16 cellular contexts compared by ENCODE assay signal in genomic region chr7:105493928-105494325, GRCh38. TPM values are rescaled to one million over a fixed set of nuclear protein-coding genes. Genes with fewer than 3 reads are reported as not detected.
DNase-seq lines count a peak whose midpoint lies in the region; ATAC-seq and TF ChIP-seq lines count a peak whose summit lies in the region.
"Had no signal": no experiment of that assay in that cellular context is flagged by ENCODE, and none has a peak within 500 bp of the region (broad histone marks: within the 10 kb centered on the region; RNA-seq: fewer than 3 reads in every experiment).

No MANE protein-coding gene starts in this region.

- intact Hi-C loops in OCI-LY7 (cut with micrococcal nuclease; ENCODE audit: unreplicated experiment): no loop called here

- in situ Hi-C loops in Caki2 (cut with HindIII; ENCODE audit: low pct_unique_long_range_greater_than_20kb, low sequenced_read_pairs): no loop called here

- DNase-seq in Caki2 (ENCODE audit: low read depth) (peak; percentile 5), SK-N-SH (no peak), fibroblast of peridontal ligament (ENCODE audit: extremely low read depth) (peak; percentile 99), pons (ENCODE audit: low spot score) (peak; percentile 4), GM10248 (ENCODE audit: extremely low spot score) (no peak), OCI-LY7 (ENCODE audit: low spot score) (no peak), T-helper 17 cell (no peak)
- DNase-seq in activated naive CD4-positive, alpha-beta T cell (lab: John Stamatoyannopoulos, UW): no peak
- DNase-seq: activated CD4-positive, alpha-beta T cell treated with anti-CD3 and anti-CD28 coated beads, Interleukin-2, amount 50 U/mL, for 4 hours; activated gamma-delta T cell; CD4-positive, alpha-beta memory T cell; midbrain; NCI-H2107; T-helper 1 cell had no signal

- BruUV-seq in OCI-LY7 (replicated peaks; lab: Mats Ljungman, UMichigan): no TSS peak

- peaks cover 5% of the 10 kb centered on the region for H3K4me1 Mint-ChIP-seq in T-helper 17 cell
- H3K4me1 Mint-ChIP-seq: CD4-positive, alpha-beta memory T cell had no signal

- POLR2A ChIA-PET in SK-N-SH (lab: Yijun Ruan, JAX) (no interaction called here), GM10248 (lab: Yijun Ruan, JAX) (no interaction called here), OCI-LY7 (lab: Charles Lee) (interaction anchor here (0.7 kb wide), 3 partner anchors 9 to 430 kb away, joined by 4 to 7 read pairs (median 5); no protein-coding TSS in a partner anchor)

- H3K9me3 ChIP-seq in SK-N-SH: no peaks in the 10 kb centered on the region
- no peaks in the 10 kb centered on the region for H3K9me3 ChIP-seq in OCI-LY7 (ENCODE audit: low read length)
- H3K9me3 ChIP-seq in T-helper 17 cell (ENCODE audit: control insufficient read depth, low read length, poor library complexity, severe bottlenecking): no peaks in the 10 kb centered on the region

- no peak overlapping the region; the same call in 1 of the 2 replicates for H3K4me2 ChIP-seq in SK-N-SH
- no peak overlapping the region for H3K4me2 ChIP-seq in OCI-LY7 (ENCODE audit: low read length)

- no peak for TF ChIP-seq CTCF in SK-N-SH (IDR thresholded peaks at IDR 0.05)
- TF ChIP-seq CTCF in GM10248 (IDR thresholded peaks at IDR 0.05; ENCODE audit: control extremely low read depth, extremely low read depth, low read depth, missing control alignments): no peak
- no peak for TF ChIP-seq CTCF in OCI-LY7 (conservative IDR thresholded peaks at IDR 0.05; ENCODE audit: low read length)

- WGBS in SK-N-SH (ENCODE audit: low lambda C conversion rate): 92% methylated on average over 5 of the region's 5 CpGs

- peaks cover 2 to 9% of the 10 kb centered on the region in 2 experiments for H3K4me1 ChIP-seq in SK-N-SH (ENCODE audit: control insufficient read depth in 1 of 2, insufficient read depth in 2 of 2, low read depth in 1 of 2, low read length in 1 of 2)
- no peaks in the 10 kb centered on the region for H3K4me1 ChIP-seq in OCI-LY7 (ENCODE audit: insufficient read depth, low read length, poor library complexity, severe bottlenecking)

- H4K20me1 ChIP-seq in SK-N-SH (ENCODE audit: insufficient read depth) (no peaks in the 10 kb centered on the region), OCI-LY7 (ENCODE audit: insufficient read depth, low read length) (no peaks in the 10 kb centered on the region)

- H3K4me3 Mint-ChIP-seq in T-helper 17 cell: no peak overlapping the region
- H3K4me3 Mint-ChIP-seq: CD4-positive, alpha-beta memory T cell had no signal

- H3K36me3 ChIP-seq in SK-N-SH (replicated peaks in 1 of 2; ENCODE audit: control insufficient read depth in 1 of 2, insufficient read depth in 2 of 2, low read length in 1 of 2) (peaks cover 16 to 27% of the 10 kb centered on the region in 2 experiments), OCI-LY7 (ENCODE audit: insufficient read depth, low read length) (no peaks in the 10 kb centered on the region; the same call in 1 of the 2 replicates)

- no peaks in the 10 kb centered on the region for H3K27me3 Mint-ChIP-seq in T-helper 17 cell
- H3K27me3 Mint-ChIP-seq: CD4-positive, alpha-beta memory T cell had no signal

- H3K27ac ChIP-seq in SK-N-SH (ENCODE audit: low read depth in 2 of 2, low read length in 1 of 2): peak overlapping the region in 1 of 2 experiments; percentile 16; a peak in 2 of 4 replicates
- H3K27ac ChIP-seq in OCI-LY7 (ENCODE audit: low read depth, low read length, poor library complexity, severe bottlenecking): no peak overlapping the region
- H3K27ac ChIP-seq: skin epidermis had no signal

- H3K9me2 ChIP-seq in SK-N-SH: no peaks in the 10 kb centered on the region
- no peaks in the 10 kb centered on the region for H3K9me2 ChIP-seq in OCI-LY7 (ENCODE audit: insufficient read depth, low read length)

- no peak overlapping the region for H3K27ac Mint-ChIP-seq in T-helper 17 cell

- no peak for TF ChIP-seq RAD21 in SK-N-SH (IDR thresholded peaks at IDR 0.05; ENCODE audit: low read length)

- H3K36me3 Mint-ChIP-seq in T-helper 17 cell (ENCODE audit: low read depth): peaks cover 5% of the 10 kb centered on the region

- H3K4me3 ChIP-seq in SK-N-SH (ENCODE audit: low read depth in 2 of 2, low read length in 1 of 2): no peak overlapping the region
- no peak overlapping the region for H3K4me3 ChIP-seq in OCI-LY7 (ENCODE audit: low read depth, low read length, poor library complexity, severe bottlenecking)
- H3K4me3 ChIP-seq: K562, skin epidermis had no signal

- no peak for TF ChIP-seq EP300 in SK-N-SH (IDR thresholded peaks at IDR 0.05; ENCODE audit: borderline replicate concordance in 1 of 2, low read depth in 1 of 2, low read length in 1 of 2)

- peaks cover 18% of the 10 kb centered on the region for H3F3A ChIP-seq in SK-N-SH (replicated peaks; ENCODE audit: insufficient read depth)

- H3K9ac ChIP-seq in SK-N-SH: no peak overlapping the region

- H3K79me2 ChIP-seq in SK-N-SH (ENCODE audit: insufficient read depth) (no peaks in the 10 kb centered on the region), OCI-LY7 (ENCODE audit: insufficient read depth, low read depth, low read length) (no peaks in the 10 kb centered on the region)

- CTCF ChIA-PET in SK-N-SH (lab: Yijun Ruan, JAX): interaction anchor here (1.0 to 1.7 kb wide), 3 partner anchors 11 to 548 kb away, joined by 3 to 7 read pairs (median 3); partner anchors contain the start of gene EFCAB10
- CTCF ChIA-PET in GM10248 (lab: Yijun Ruan, JAX): interaction anchor here (1.7 kb wide), 1 partner anchor 13 kb away, joined by 5 read pairs; no protein-coding TSS in a partner anchor
- CTCF ChIA-PET in OCI-LY7 (lab: Charles Lee; ENCODE audit: unreplicated experiment): no interaction called here

- H3K27me3 ChIP-seq in SK-N-SH (ENCODE audit: insufficient read depth): no peaks in the 10 kb centered on the region

- no peak overlapping the region for H2AFZ ChIP-seq in SK-N-SH (ENCODE audit: low read depth)
- no peak overlapping the region for H2AFZ ChIP-seq in OCI-LY7 (ENCODE audit: low read length)

- ATAC-seq in T-helper 17 cell: no peak
- ATAC-seq: K562 had no signal

TF ChIP-seq in SK-N-SH, 30 proteins besides CTCF, POLR2A, EP300 and RAD21:
- TF ChIP-seq REST (IDR thresholded peaks at IDR 0.05; ENCODE audit: low read depth, low read length) (no peak), ELF1 (IDR thresholded peaks at IDR 0.05) (no peak), FOSL2 (IDR thresholded peaks at IDR 0.05; ENCODE audit: borderline replicate concordance, low read depth) (0 out of 2 replicates have a peak, but pooled peaks have one; percentile 12), GATA2 (CRISPR knock-in tag; IDR thresholded peaks at IDR 0.05) (no peak), RFX5 (IDR thresholded peaks at IDR 0.05; ENCODE audit: low read length) (no peak), SIN3A (IDR thresholded peaks at IDR 0.05; ENCODE audit: borderline replicate concordance, low read depth, low read length) (no peak)
TF ChIP-seq in SK-N-SH: peak in this region for 1.

RNA-seq across cellular contexts. Expression of gene PUS7, which starts 28.1 kb away (rescaled TPM):
- 17.6 and 24.0 TPM in 2 replicates for total RNA-seq in Caki2 (2014; rRNA removed; shearing (Covaris generic); ENCODE audit: low replicate concordance)
- 18.8 and 22.6 TPM in 2 replicates for polyA plus RNA-seq in SK-N-SH (2012; rRNA removed)
- polyA plus RNA-seq in SK-N-SH (2012; cell fraction: cytosol; rRNA removed): 23.2 and 24.3 TPM in 2 replicates
- polyA plus RNA-seq in SK-N-SH (2012; cell fraction: nucleus; rRNA removed): 30.1 and 38.2 TPM in 2 replicates
- 13.3 and 13.7 TPM in 2 replicates for total RNA-seq in OCI-LY7 (2014; rRNA removed; shearing (Covaris generic))
- total RNA-seq in OCI-LY7 (2022) (19.2 and 19.3 TPM in 2 replicates), T-helper 17 cell (1 to 10 TPM; 6.0 to 6.6 TPM)

RNA-seq across cellular contexts. Expression of gene RINT1, which starts 38.1 kb away (rescaled TPM):
- total RNA-seq in Caki2 (2014; rRNA removed; shearing (Covaris generic); ENCODE audit: low replicate concordance): 4.8 and 5.7 TPM in 2 replicates
- polyA plus RNA-seq in SK-N-SH (2012; rRNA removed): 13.1 and 19.1 TPM in 2 replicates
- polyA plus RNA-seq in SK-N-SH (2012; cell fraction: cytosol; rRNA removed): 17.7 and 17.8 TPM in 2 replicates
- polyA plus RNA-seq in SK-N-SH (2012; cell fraction: nucleus; rRNA removed): 21.9 and 42.7 TPM in 2 replicates
- 11.1 and 11.2 TPM in 2 replicates for total RNA-seq in OCI-LY7 (2014; rRNA removed; shearing (Covaris generic))
- total RNA-seq in OCI-LY7 (2022) (23.9 and 27.8 TPM in 2 replicates), T-helper 17 cell (10 to 100 TPM; 29.2 to 37.1 TPM)

Comparison
In these comparisons a context has a peak if more than half of its experiments do, and no peak if none do; other contexts are left out.
1. DNase-seq: peak in Caki2 (single experiment), fibroblast of peridontal ligament (single experiment) and pons (single experiment); none in SK-N-SH (single experiment), activated naive CD4-positive, alpha-beta T cell (0 of 4), GM10248 (single experiment), OCI-LY7 (single experiment) and T-helper 17 cell (0 of 3).